In the genomic region with DNA sequence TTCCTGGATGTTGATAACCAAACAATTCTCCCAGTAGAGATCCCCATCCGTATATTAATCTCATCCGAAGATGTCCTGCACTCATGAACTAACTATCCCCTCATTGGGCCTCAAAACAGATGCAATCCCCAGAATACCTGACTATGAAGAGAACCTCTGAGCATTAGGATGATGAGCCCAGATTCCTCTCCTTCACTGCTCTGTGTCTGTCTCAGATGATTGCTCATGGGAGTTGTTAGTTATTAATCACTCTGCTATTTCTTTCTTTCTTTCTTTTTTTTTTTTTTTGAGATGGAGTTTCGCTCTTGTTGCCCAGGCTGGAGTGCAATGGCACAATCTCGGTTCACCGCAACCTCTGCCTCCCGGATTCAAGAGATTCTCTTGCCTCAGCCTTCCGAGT, we compare ENCODE assay signal across 8 cellular contexts. TPM values are rescaled to one million over a fixed set of nuclear protein-coding genes. Genes with fewer than 3 reads are reported as not detected.
DNase-seq lines count a peak whose midpoint lies in the region; ATAC-seq and TF ChIP-seq lines count a peak whose summit lies in the region.
"Not testable (repeated sequence)": the region's sequence is repeated elsewhere in the genome, so short reads cannot be mapped to it uniquely, and the experiment has no call there.

No MANE protein-coding gene starts in this region.

- intact Hi-C loops in CD8-positive, alpha-beta T cell (cut with DNase I, micrococcal nuclease) = loop anchor here in 1 of 2 experiments (1.0 kb wide), 1 partner anchor 12 kb away; no protein-coding TSS in a partner anchor

- POLR2A ChIA-PET in CD8-positive, alpha-beta T cell (lab: Charles Lee) = interaction anchor here (1.1 to 12.2 kb wide), 7 partner anchors 15 to 1074 kb away, joined by 3 to 404 read pairs (median 9); partner anchors contain the start of gene RIPOR2
- POLR2A ChIA-PET in activated CD4-positive, alpha-beta T cell treated with anti-CD3 and anti-CD28 coated beads, Interleukin-2, amount 10 ng/mL, durations not matched to agents 7 days and 5 days (lab: Charles Lee) = not testable (repeated sequence)

- H3K27ac Mint-ChIP-seq in CD8-positive, alpha-beta T cell = peak overlapping the region; percentile 91
- H3K27ac Mint-ChIP-seq in T-helper 1 cell treated with Interleukin-12 subunit alpha and Interleukin-12 subunit beta and Interleukin-4 antibody, amounts not matched to agents 30 μg/mL and 1 μg/mL, for 36 hours = peak overlapping the region; percentile 94
- peak overlapping the region; percentile 96 for H3K27ac Mint-ChIP-seq in activated CD4-positive, alpha-beta T cell treated with anti-CD3 and anti-CD28 coated beads, Interleukin-2, amount 10 ng/mL, durations not matched to agents 7 days and 5 days
- peak overlapping the region; percentile 59 for H3K27ac Mint-ChIP-seq in activated T-cell treated with anti-CD3 and anti-CD28 coated beads, Interleukin-2, amount 50 U/mL, for 72 hours
- peak overlapping the region; percentile 5 for H3K27ac Mint-ChIP-seq in activated naive CD8-positive, alpha-beta T cell treated with anti-CD3 and anti-CD28 coated beads for 36 hours
- peak overlapping the region; percentile 89 to 92 for H3K27ac Mint-ChIP-seq in natural killer cell treated with Interleukin-12 subunit alpha and Interleukin-12 subunit beta and Interleukin-15 and Interleukin-18, amount 100 ng/mL, for 72 hours
- H3K27ac Mint-ChIP-seq in stimulated activated naive CD8-positive, alpha-beta T cell treated with anti-CD3 and anti-CD28 coated beads, Interleukin-15, Interleukin-2, amounts not matched to agents 100 ng/mL and 50 ng/mL, for 24 hours = peak overlapping the region; percentile 9

- not testable (repeated sequence) for DNase-seq in CD8-positive, alpha-beta T cell; activated CD4-positive, alpha-beta T cell treated with anti-CD3 and anti-CD28 coated beads, Interleukin-2, amount 10 ng/mL, durations not matched to agents 7 days and 5 days; activated T-cell treated with anti-CD3 and anti-CD28 coated beads, Interleukin-2, amount 50 U/mL, for 72 hours; activated naive CD8-positive, alpha-beta T cell treated with anti-CD3 and anti-CD28 coated beads for 36 hours; natural killer cell treated with Interleukin-12 subunit alpha and Interleukin-12 subunit beta and Interleukin-15 and Interleukin-18, amount 100 ng/mL, for 72 hours (ENCODE audit: low spot score)
- peak; percentile 61 for DNase-seq in kidney glomerular epithelial cell (lab: John Stamatoyannopoulos, UW)

- peaks cover 65% of the 10 kb centered on the region for H3K4me1 Mint-ChIP-seq in CD8-positive, alpha-beta T cell (ENCODE audit: low read depth)
- H3K4me1 Mint-ChIP-seq in T-helper 1 cell treated with Interleukin-12 subunit alpha and Interleukin-12 subunit beta and Interleukin-4 antibody, amounts not matched to agents 30 μg/mL and 1 μg/mL, for 36 hours (ENCODE audit: low read depth) = peaks cover 58% of the 10 kb centered on the region
- H3K4me1 Mint-ChIP-seq in activated CD4-positive, alpha-beta T cell treated with anti-CD3 and anti-CD28 coated beads, Interleukin-2, amount 10 ng/mL, durations not matched to agents 7 days and 5 days = peaks cover 67% of the 10 kb centered on the region
- peaks cover 59% of the 10 kb centered on the region for H3K4me1 Mint-ChIP-seq in activated T-cell treated with anti-CD3 and anti-CD28 coated beads, Interleukin-2, amount 50 U/mL, for 72 hours (ENCODE audit: low read depth)
- H3K4me1 Mint-ChIP-seq in activated naive CD8-positive, alpha-beta T cell treated with anti-CD3 and anti-CD28 coated beads for 36 hours = peaks cover 50% of the 10 kb centered on the region
- H3K4me1 Mint-ChIP-seq in natural killer cell treated with Interleukin-12 subunit alpha and Interleukin-12 subunit beta and Interleukin-15 and Interleukin-18, amount 100 ng/mL, for 72 hours (ENCODE audit: low read depth in 2 of 2) = peaks cover 62 to 72% of the 10 kb centered on the region in 2 donors
- peaks cover 56% of the 10 kb centered on the region for H3K4me1 Mint-ChIP-seq in stimulated activated naive CD8-positive, alpha-beta T cell treated with anti-CD3 and anti-CD28 coated beads, Interleukin-15, Interleukin-2, amounts not matched to agents 100 ng/mL and 50 ng/mL, for 24 hours (ENCODE audit: low read depth)

- not testable (repeated sequence) for H3K27me3 Mint-ChIP-seq in CD8-positive, alpha-beta T cell (ENCODE audit: low read depth); T-helper 1 cell treated with Interleukin-12 subunit alpha and Interleukin-12 subunit beta and Interleukin-4 antibody, amounts not matched to agents 30 μg/mL and 1 μg/mL, for 36 hours (ENCODE audit: low read depth); activated CD4-positive, alpha-beta T cell treated with anti-CD3 and anti-CD28 coated beads, Interleukin-2, amount 10 ng/mL, durations not matched to agents 7 days and 5 days; activated T-cell treated with anti-CD3 and anti-CD28 coated beads, Interleukin-2, amount 50 U/mL, for 72 hours (ENCODE audit: low read depth); activated naive CD8-positive, alpha-beta T cell treated with anti-CD3 and anti-CD28 coated beads for 36 hours; natural killer cell treated with Interleukin-12 subunit alpha and Interleukin-12 subunit beta and Interleukin-15 and Interleukin-18, amount 100 ng/mL, for 72 hours; stimulated activated naive CD8-positive, alpha-beta T cell treated with anti-CD3 and anti-CD28 coated beads, Interleukin-15, Interleukin-2, amounts not matched to agents 100 ng/mL and 50 ng/mL, for 24 hours

- H3K27me3 ChIP-seq in CD8-positive, alpha-beta T cell (ENCODE audit: insufficient read depth, low read length) = not testable (repeated sequence)

- peaks cover 34% of the 10 kb centered on the region for H3K36me3 Mint-ChIP-seq in CD8-positive, alpha-beta T cell
- H3K36me3 Mint-ChIP-seq in T-helper 1 cell treated with Interleukin-12 subunit alpha and Interleukin-12 subunit beta and Interleukin-4 antibody, amounts not matched to agents 30 μg/mL and 1 μg/mL, for 36 hours (ENCODE audit: low read depth) = peaks cover 35% of the 10 kb centered on the region
- H3K36me3 Mint-ChIP-seq in activated CD4-positive, alpha-beta T cell treated with anti-CD3 and anti-CD28 coated beads, Interleukin-2, amount 10 ng/mL, durations not matched to agents 7 days and 5 days (ENCODE audit: low read depth) = peaks cover 66% of the 10 kb centered on the region
- peaks cover 17 to 29% of the 10 kb centered on the region in 2 donors for H3K36me3 Mint-ChIP-seq in activated T-cell treated with anti-CD3 and anti-CD28 coated beads, Interleukin-2, amount 50 U/mL, for 72 hours (ENCODE audit: insufficient read depth in 2 of 2)
- peaks cover 39% of the 10 kb centered on the region for H3K36me3 Mint-ChIP-seq in activated naive CD8-positive, alpha-beta T cell treated with anti-CD3 and anti-CD28 coated beads for 36 hours
- peaks cover 19% of the 10 kb centered on the region for H3K36me3 Mint-ChIP-seq in natural killer cell treated with Interleukin-12 subunit alpha and Interleukin-12 subunit beta and Interleukin-15 and Interleukin-18, amount 100 ng/mL, for 72 hours
- peaks cover 23% of the 10 kb centered on the region for H3K36me3 Mint-ChIP-seq in stimulated activated naive CD8-positive, alpha-beta T cell treated with anti-CD3 and anti-CD28 coated beads, Interleukin-15, Interleukin-2, amounts not matched to agents 100 ng/mL and 50 ng/mL, for 24 hours (ENCODE audit: low read depth)

- peaks cover 27% of the 10 kb centered on the region for H3K9me3 Mint-ChIP-seq in CD8-positive, alpha-beta T cell
- peaks cover 30% of the 10 kb centered on the region for H3K9me3 Mint-ChIP-seq in T-helper 1 cell treated with Interleukin-12 subunit alpha and Interleukin-12 subunit beta and Interleukin-4 antibody, amounts not matched to agents 30 μg/mL and 1 μg/mL, for 36 hours
- peaks cover 30% of the 10 kb centered on the region for H3K9me3 Mint-ChIP-seq in activated CD4-positive, alpha-beta T cell treated with anti-CD3 and anti-CD28 coated beads, Interleukin-2, amount 10 ng/mL, durations not matched to agents 7 days and 5 days
- H3K9me3 Mint-ChIP-seq in activated T-cell treated with anti-CD3 and anti-CD28 coated beads, Interleukin-2, amount 50 U/mL, for 72 hours = peaks cover 6 to 11% of the 10 kb centered on the region in 2 donors
- H3K9me3 Mint-ChIP-seq in activated naive CD8-positive, alpha-beta T cell treated with anti-CD3 and anti-CD28 coated beads for 36 hours = peaks cover 36% of the 10 kb centered on the region
- peaks cover 11% of the 10 kb centered on the region for H3K9me3 Mint-ChIP-seq in natural killer cell treated with Interleukin-12 subunit alpha and Interleukin-12 subunit beta and Interleukin-15 and Interleukin-18, amount 100 ng/mL, for 72 hours
- H3K9me3 Mint-ChIP-seq in stimulated activated naive CD8-positive, alpha-beta T cell treated with anti-CD3 and anti-CD28 coated beads, Interleukin-15, Interleukin-2, amounts not matched to agents 100 ng/mL and 50 ng/mL, for 24 hours = peaks cover 24% of the 10 kb centered on the region

- peak overlapping the region; percentile 4 for H3K4me3 ChIP-seq in CD8-positive, alpha-beta T cell (ENCODE audit: low read depth, low read length)

- peak overlapping the region; percentile 30 for H3K4me3 Mint-ChIP-seq in CD8-positive, alpha-beta T cell
- H3K4me3 Mint-ChIP-seq in T-helper 1 cell treated with Interleukin-12 subunit alpha and Interleukin-12 subunit beta and Interleukin-4 antibody, amounts not matched to agents 30 μg/mL and 1 μg/mL, for 36 hours = peak overlapping the region; percentile 23
- H3K4me3 Mint-ChIP-seq in activated CD4-positive, alpha-beta T cell treated with anti-CD3 and anti-CD28 coated beads, Interleukin-2, amount 10 ng/mL, durations not matched to agents 7 days and 5 days; activated naive CD8-positive, alpha-beta T cell treated with anti-CD3 and anti-CD28 coated beads for 36 hours; stimulated activated naive CD8-positive, alpha-beta T cell treated with anti-CD3 and anti-CD28 coated beads, Interleukin-15, Interleukin-2, amounts not matched to agents 100 ng/mL and 50 ng/mL, for 24 hours: not testable (repeated sequence)
- peak overlapping the region; percentile 8 to 68 for H3K4me3 Mint-ChIP-seq in activated T-cell treated with anti-CD3 and anti-CD28 coated beads, Interleukin-2, amount 50 U/mL, for 72 hours
- peak overlapping the region; percentile 81 for H3K4me3 Mint-ChIP-seq in natural killer cell treated with Interleukin-12 subunit alpha and Interleukin-12 subunit beta and Interleukin-15 and Interleukin-18, amount 100 ng/mL, for 72 hours

- not testable (repeated sequence) for H3K27ac ChIP-seq in CD8-positive, alpha-beta T cell (ENCODE audit: low read depth, low read length)

- TF ChIP-seq CTCF in CD8-positive, alpha-beta T cell (IDR thresholded peaks at IDR 0.05) = not testable (repeated sequence)

- peaks cover 60% of the 10 kb centered on the region for H3K4me1 ChIP-seq in CD8-positive, alpha-beta T cell (ENCODE audit: insufficient read depth, low read length)

- peaks cover 11% of the 10 kb centered on the region for H3K9me3 ChIP-seq in CD8-positive, alpha-beta T cell (ENCODE audit: low read length)

- ATAC-seq in CD8-positive, alpha-beta T cell; activated T-cell treated with anti-CD3 and anti-CD28 coated beads, Interleukin-2, amount 50 U/mL, for 72 hours (replicated peaks in 1 of 2); natural killer cell treated with Interleukin-12 subunit alpha and Interleukin-12 subunit beta and Interleukin-15 and Interleukin-18, amount 100 ng/mL, for 72 hours: not testable (repeated sequence)

- H3K36me3 ChIP-seq in CD8-positive, alpha-beta T cell (ENCODE audit: insufficient read depth, low read length) = not testable (repeated sequence)

- CTCF ChIA-PET in CD8-positive, alpha-beta T cell (lab: Charles Lee) = interaction anchor here (1.2 to 8.5 kb wide), 4 partner anchors 13 to 86 kb away, joined by 4 to 239 read pairs (median 60); partner anchors contain the start of gene RIPOR2
- CTCF ChIA-PET in activated CD4-positive, alpha-beta T cell treated with anti-CD3 and anti-CD28 coated beads, Interleukin-2, amount 10 ng/mL, durations not matched to agents 7 days and 5 days (lab: Charles Lee) = interaction anchor here (0.8 to 2.0 kb wide), 5 partner anchors 9 to 43 kb away, joined by 3 to 13 read pairs (median 3); no protein-coding TSS in a partner anchor

RNA-seq across cellular contexts. Expression of gene RIPOR2, which starts 12.5 kb away (rescaled TPM):
- 10 to 100 TPM; 92.5 to 93.2 TPM for total RNA-seq in CD8-positive, alpha-beta T cell
- total RNA-seq in activated CD4-positive, alpha-beta T cell treated with anti-CD3 and anti-CD28 coated beads, Interleukin-2, amount 10 ng/mL, durations not matched to agents 7 days and 5 days = 100 to 1,000 TPM; 287 to 303 TPM
- total RNA-seq in activated T-cell treated with anti-CD3 and anti-CD28 coated beads, Interleukin-2, amount 50 U/mL, for 72 hours = 10 to 100 TPM; 67.0 to 69.7 TPM
- total RNA-seq in activated naive CD8-positive, alpha-beta T cell treated with anti-CD3 and anti-CD28 coated beads for 36 hours = 10 to 100 TPM; 75.2 to 80.0 TPM
- total RNA-seq in natural killer cell treated with Interleukin-12 subunit alpha and Interleukin-12 subunit beta and Interleukin-15 and Interleukin-18, amount 100 ng/mL, for 72 hours = 10 to 100 TPM; 58.7 to 88.4 TPM

Comparison
In these comparisons a context has a peak if more than half of its experiments do, and no peak if none do; other contexts are left out.
1. H3K27ac Mint-ChIP-seq: peak in every context shown above with its lines; median percentile 96 in activated CD4-positive, alpha-beta T cell treated with anti-CD3 and anti-CD28 coated beads, Interleukin-2, amount 10 ng/mL, durations not matched to agents 7 days and 5 days; 94 in T-helper 1 cell treated with Interleukin-12 subunit alpha and Interleukin-12 subunit beta and Interleukin-4 antibody, amounts not matched to agents 30 μg/mL and 1 μg/mL, for 36 hours; 91 in CD8-positive, alpha-beta T cell; 90 in natural killer cell treated with Interleukin-12 subunit alpha and Interleukin-12 subunit beta and Interleukin-15 and Interleukin-18, amount 100 ng/mL, for 72 hours; 59 in activated T-cell treated with anti-CD3 and anti-CD28 coated beads, Interleukin-2, amount 50 U/mL, for 72 hours; 9 in stimulated activated naive CD8-positive, alpha-beta T cell treated with anti-CD3 and anti-CD28 coated beads, Interleukin-15, Interleukin-2, amounts not matched to agents 100 ng/mL and 50 ng/mL, for 24 hours; 5 in activated naive CD8-positive, alpha-beta T cell treated with anti-CD3 and anti-CD28 coated beads for 36 hours.